In the genomic region with DNA sequence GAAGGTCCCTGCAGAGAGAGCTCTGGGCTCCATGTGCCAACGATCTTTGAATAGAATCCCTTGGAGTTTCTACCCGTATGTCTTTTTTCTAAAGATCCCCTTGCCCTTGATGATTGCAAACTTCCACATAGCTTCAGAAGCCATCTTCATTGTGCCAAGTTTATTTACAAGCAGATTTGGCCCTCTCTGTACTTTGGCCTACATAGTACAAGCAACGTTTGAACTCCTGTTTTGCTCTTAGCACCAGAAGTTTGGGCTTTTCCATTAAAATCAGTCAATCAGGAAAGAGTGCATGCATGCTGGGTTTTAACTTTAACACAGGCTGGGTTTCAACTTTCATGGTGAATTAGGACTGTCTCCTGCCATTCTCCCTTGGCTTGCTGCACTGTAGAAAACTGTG, we compare ENCODE assay signal across 2 cellular contexts.
TF ChIP-seq lines count a peak whose summit lies in the region.

No MANE protein-coding gene starts in this region.

TF ChIP-seq in SK-N-SH, 30 proteins besides CTCF, POLR2A, EP300 and RAD21 (continued from another document):
- TF ChIP-seq, protein P1, sequence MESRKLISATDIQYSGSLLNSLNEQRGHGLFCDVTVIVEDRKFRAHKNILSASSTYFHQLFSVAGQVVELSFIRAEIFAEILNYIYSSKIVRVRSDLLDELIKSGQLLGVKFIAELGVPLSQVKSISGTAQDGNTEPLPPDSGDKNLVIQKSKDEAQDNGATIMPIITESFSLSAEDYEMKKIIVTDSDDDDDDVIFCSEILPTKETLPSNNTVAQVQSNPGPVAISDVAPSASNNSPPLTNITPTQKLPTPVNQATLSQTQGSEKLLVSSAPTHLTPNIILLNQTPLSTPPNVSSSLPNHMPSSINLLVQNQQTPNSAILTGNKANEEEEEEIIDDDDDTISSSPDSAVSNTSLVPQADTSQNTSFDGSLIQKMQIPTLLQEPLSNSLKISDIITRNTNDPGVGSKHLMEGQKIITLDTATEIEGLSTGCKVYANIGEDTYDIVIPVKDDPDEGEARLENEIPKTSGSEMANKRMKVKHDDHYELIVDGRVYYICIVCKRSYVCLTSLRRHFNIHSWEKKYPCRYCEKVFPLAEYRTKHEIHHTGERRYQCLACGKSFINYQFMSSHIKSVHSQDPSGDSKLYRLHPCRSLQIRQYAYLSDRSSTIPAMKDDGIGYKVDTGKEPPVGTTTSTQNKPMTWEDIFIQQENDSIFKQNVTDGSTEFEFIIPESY (IDR thresholded peaks at IDR 0.05; ENCODE audit: borderline replicate concordance, low read depth): no peak

TF ChIP-seq in SK-N-SH treated with all-trans-retinoic acid at 6 μM for 48 hours, 23 proteins besides CTCF, POLR2A, EP300 and RAD21 (continued from another document):
- TF ChIP-seq, protein P2, sequence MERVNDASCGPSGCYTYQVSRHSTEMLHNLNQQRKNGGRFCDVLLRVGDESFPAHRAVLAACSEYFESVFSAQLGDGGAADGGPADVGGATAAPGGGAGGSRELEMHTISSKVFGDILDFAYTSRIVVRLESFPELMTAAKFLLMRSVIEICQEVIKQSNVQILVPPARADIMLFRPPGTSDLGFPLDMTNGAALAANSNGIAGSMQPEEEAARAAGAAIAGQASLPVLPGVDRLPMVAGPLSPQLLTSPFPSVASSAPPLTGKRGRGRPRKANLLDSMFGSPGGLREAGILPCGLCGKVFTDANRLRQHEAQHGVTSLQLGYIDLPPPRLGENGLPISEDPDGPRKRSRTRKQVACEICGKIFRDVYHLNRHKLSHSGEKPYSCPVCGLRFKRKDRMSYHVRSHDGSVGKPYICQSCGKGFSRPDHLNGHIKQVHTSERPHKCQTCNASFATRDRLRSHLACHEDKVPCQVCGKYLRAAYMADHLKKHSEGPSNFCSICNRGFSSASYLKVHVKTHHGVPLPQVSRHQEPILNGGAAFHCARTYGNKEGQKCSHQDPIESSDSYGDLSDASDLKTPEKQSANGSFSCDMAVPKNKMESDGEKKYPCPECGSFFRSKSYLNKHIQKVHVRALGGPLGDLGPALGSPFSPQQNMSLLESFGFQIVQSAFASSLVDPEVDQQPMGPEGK (CRISPR knock-in tag; IDR thresholded peaks at IDR 0.05; ENCODE audit: borderline replicate concordance): no peak
